Comparison of ENCODE assay signal across 12 cellular contexts in the genomic region with DNA sequence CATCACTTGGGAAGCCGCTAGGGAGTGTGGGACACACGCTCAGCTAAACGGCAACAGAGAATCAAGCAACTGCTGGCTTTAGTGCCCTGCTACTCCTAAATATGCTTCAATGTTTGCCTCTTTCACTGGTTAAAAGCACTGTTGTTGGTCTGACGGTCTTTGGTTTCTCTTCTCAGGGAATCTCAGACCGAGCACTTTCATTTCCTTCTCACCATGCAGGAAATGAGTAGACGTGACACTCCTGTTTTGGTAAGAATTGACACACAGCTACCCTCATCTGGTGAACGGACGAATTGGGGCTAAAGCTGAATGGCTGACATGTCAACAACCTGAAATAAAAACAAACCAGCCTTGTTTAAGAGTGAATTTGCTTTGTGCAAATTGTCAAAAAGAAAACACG. TPM values are rescaled to one million over a fixed set of nuclear protein-coding genes. Genes with fewer than 3 reads are reported as not detected.
DNase-seq lines count a peak whose midpoint lies in the region; ATAC-seq and TF ChIP-seq lines count a peak whose summit lies in the region.
"Had no signal": no experiment of that assay in that cellular context is flagged by ENCODE, and none has a peak within 500 bp of the region (broad histone marks: within the 10 kb centered on the region; RNA-seq: fewer than 3 reads in every experiment).

No MANE protein-coding gene starts in this region.

- H3K4me3 Mint-ChIP-seq in activated T-cell treated with anti-CD3 and anti-CD28 coated beads, Interleukin-2, amount 50 U/mL, for 72 hours: no peak overlapping the region

- peaks cover 2 to 12% of the 10 kb centered on the region in 2 donors for H3K9me3 Mint-ChIP-seq in activated T-cell treated with anti-CD3 and anti-CD28 coated beads, Interleukin-2, amount 50 U/mL, for 72 hours

- no peak for TF ChIP-seq EP300 in suprapubic skin (IDR thresholded peaks at IDR 0.05)

- in situ Hi-C loops in KBM-7 (cut with MboI; ENCODE audit: low pct_unique_long_range_greater_than_20kb, low sequenced_read_pairs): no loop called here

- peaks cover under 1% of the 10 kb centered on the region for H3K27me3 ChIP-seq in suprapubic skin

- WGBS in suprapubic skin: 43% methylated on average over 9 of the region's 9 CpGs

- TF ChIP-seq POLR2A in suprapubic skin (IDR thresholded peaks at IDR 0.05): no peak

- peaks cover 8% of the 10 kb centered on the region for H3K27me3 Mint-ChIP-seq in activated T-cell treated with anti-CD3 and anti-CD28 coated beads, Interleukin-2, amount 50 U/mL, for 72 hours (ENCODE audit: low read depth)

- H3K4me1 ChIP-seq in suprapubic skin: peaks cover 10% of the 10 kb centered on the region

- peak; percentile 4 to 9 for DNase-seq in activated T-cell treated with anti-CD3 and anti-CD28 coated beads, Interleukin-2, amount 50 U/mL, for 72 hours
- DNase-seq in activated T-cell treated with anti-CD3 and anti-CD28 coated beads for 4 hours (no peak), RPMI8226 (peak; percentile 40), inferior parietal cortex (ENCODE audit: extremely low spot score) (peak; percentile 38), suprapubic skin (ENCODE audit: low spot score in 2 of 2) (no peak), KBM-7 (no peak)
- DNase-seq: AML-193, GF-D8, NCI-H345 had no signal

- ATAC-seq in activated T-cell treated with anti-CD3 and anti-CD28 coated beads, Interleukin-2, amount 50 U/mL, for 72 hours (replicated peaks in 1 of 2): peak; percentile 70 to 74
- ATAC-seq in HG02938 (IDR thresholded peaks at IDR 0.05; ENCODE audit: unreplicated experiment) (no peak), GM21367 (IDR thresholded peaks at IDR 0.05; ENCODE audit: unreplicated experiment) (no peak)
- ATAC-seq: Panc1 had no signal

- H3K36me3 ChIP-seq in suprapubic skin: no peaks in the 10 kb centered on the region

- peak overlapping the region; percentile 26 for H3K4me3 ChIP-seq in suprapubic skin

- no peak for TF ChIP-seq CTCF in suprapubic skin (IDR thresholded peaks at IDR 0.05)

- no peak overlapping the region for H3K27ac ChIP-seq in suprapubic skin

- no peak overlapping the region for H3K27ac Mint-ChIP-seq in activated T-cell treated with anti-CD3 and anti-CD28 coated beads, Interleukin-2, amount 50 U/mL, for 72 hours

- H3K36me3 Mint-ChIP-seq in activated T-cell treated with anti-CD3 and anti-CD28 coated beads, Interleukin-2, amount 50 U/mL, for 72 hours (ENCODE audit: insufficient read depth in 2 of 2): peaks cover 1 to 2% of the 10 kb centered on the region in 2 donors

- no peaks in the 10 kb centered on the region for H3K4me1 Mint-ChIP-seq in activated T-cell treated with anti-CD3 and anti-CD28 coated beads, Interleukin-2, amount 50 U/mL, for 72 hours (ENCODE audit: low read depth)

- H3K9me3 ChIP-seq in suprapubic skin: no peaks in the 10 kb centered on the region

RNA-seq across cellular contexts. Expression of a gene that starts 57.5 kb away (rescaled TPM):
- total RNA-seq in activated T-cell treated with anti-CD3 and anti-CD28 coated beads, Interleukin-2, amount 50 U/mL, for 72 hours: not detected
- not detected for total RNA-seq in suprapubic skin

Comparison
In these comparisons a context has a peak if more than half of its experiments do, and no peak if none do; other contexts are left out.
1. DNase-seq: peak in activated T-cell treated with anti-CD3 and anti-CD28 coated beads, Interleukin-2, amount 50 U/mL, for 72 hours (2 of 2), RPMI8226 (single experiment) and inferior parietal cortex (single experiment); none in activated T-cell treated with anti-CD3 and anti-CD28 coated beads for 4 hours (single experiment), suprapubic skin (0 of 2) and KBM-7 (single experiment).
2. ATAC-seq: peak in activated T-cell treated with anti-CD3 and anti-CD28 coated beads, Interleukin-2, amount 50 U/mL, for 72 hours (2 of 2); none in HG02938 (single experiment) and GM21367 (single experiment).